Comparison of ENCODE assay signal across 8 cellular contexts in genomic region chr6:43143235-43144124, GRCh38. TPM values are rescaled to one million over a fixed set of nuclear protein-coding genes. Genes with fewer than 3 reads are reported as not detected.
DNase-seq lines count a peak whose midpoint lies in the region; ATAC-seq and TF ChIP-seq lines count a peak whose summit lies in the region.

No MANE protein-coding gene starts in this region.

- H3K9me2 ChIP-seq in Karpas-422 (replicated peaks; ENCODE audit: insufficient read depth, low read length), result no peaks in the 10 kb centered on the region

- H3F3A ChIP-seq in neural progenitor cell (ENCODE audit: low read depth), result peaks cover 9% of the 10 kb centered on the region

- peaks cover 4% of the 10 kb centered on the region for H3K27me3 Mint-ChIP-seq in neural progenitor cell (ENCODE audit: insufficient read depth, low read depth)
- no peaks in the 10 kb centered on the region for H3K27me3 Mint-ChIP-seq in stimulated activated naive CD8-positive, alpha-beta T cell treated with anti-CD3 and anti-CD28 coated beads, Interleukin-15, amount 100 ng/mL, for 72 hours

- H4K20me1 ChIP-seq in Karpas-422 (ENCODE audit: insufficient read depth, low read depth, low read length), result no peaks in the 10 kb centered on the region
- peaks cover 3% of the 10 kb centered on the region for H4K20me1 ChIP-seq in neural progenitor cell (ENCODE audit: low read depth)

- H3K27me3 ChIP-seq in Karpas-422 (ENCODE audit: low read length), result no peaks in the 10 kb centered on the region
- H3K27me3 ChIP-seq in neural progenitor cell, result no peaks in the 10 kb centered on the region

- H3K79me2 ChIP-seq in Karpas-422 (ENCODE audit: low read length) (no peaks in the 10 kb centered on the region), neural progenitor cell (ENCODE audit: low read depth) (no peaks in the 10 kb centered on the region)

- H3K9me3 ChIP-seq in Karpas-422 (ENCODE audit: low read length) (no peaks in the 10 kb centered on the region), neural progenitor cell (ENCODE audit: low read depth) (no peaks in the 10 kb centered on the region)

- no peaks in the 10 kb centered on the region for H3K9me3 Mint-ChIP-seq in neural progenitor cell
- H3K9me3 Mint-ChIP-seq in stimulated activated naive CD8-positive, alpha-beta T cell treated with anti-CD3 and anti-CD28 coated beads, Interleukin-15, amount 100 ng/mL, for 72 hours, result no peaks in the 10 kb centered on the region

- ATAC-seq in GM19035 (IDR thresholded peaks at IDR 0.05; ENCODE audit: unreplicated experiment), result peak; percentile 74
- peak; percentile 91 for ATAC-seq in stimulated activated naive CD8-positive, alpha-beta T cell treated with anti-CD3 and anti-CD28 coated beads, Interleukin-15, amount 100 ng/mL, for 72 hours

- no peaks in the 10 kb centered on the region for H3K36me3 ChIP-seq in Karpas-422 (ENCODE audit: insufficient read depth, low read length)
- H3K36me3 ChIP-seq in neural progenitor cell, result no peaks in the 10 kb centered on the region

- peak overlapping the region; percentile 41 for H3K4me3 Mint-ChIP-seq in neural progenitor cell
- peak overlapping the region; percentile 78 to 86 for H3K4me3 Mint-ChIP-seq in stimulated activated naive CD8-positive, alpha-beta T cell treated with anti-CD3 and anti-CD28 coated beads, Interleukin-15, amount 100 ng/mL, for 72 hours

- H3K27ac Mint-ChIP-seq in neural progenitor cell, result peak overlapping the region; percentile 60
- H3K27ac Mint-ChIP-seq in stimulated activated naive CD8-positive, alpha-beta T cell treated with anti-CD3 and anti-CD28 coated beads, Interleukin-15, amount 100 ng/mL, for 72 hours, result peak overlapping the region; percentile 97 to 98

- peaks cover 16% of the 10 kb centered on the region for H3K4me1 Mint-ChIP-seq in neural progenitor cell
- H3K4me1 Mint-ChIP-seq in stimulated activated naive CD8-positive, alpha-beta T cell treated with anti-CD3 and anti-CD28 coated beads, Interleukin-15, amount 100 ng/mL, for 72 hours, result peaks cover 36% of the 10 kb centered on the region

- H3K9ac ChIP-seq in Karpas-422 (ENCODE audit: low read length) (peak overlapping the region; percentile 16; the same call in 1 of the 2 replicates), neural progenitor cell (no peak overlapping the region)

- H3K36me3 Mint-ChIP-seq in neural progenitor cell, result peaks cover 11% of the 10 kb centered on the region

- H3K27ac ChIP-seq in Karpas-422 (ENCODE audit: low read length) (no peak overlapping the region), neural progenitor cell (no peak overlapping the region)

- no peak overlapping the region for H3K4me3 ChIP-seq in Karpas-422 (ENCODE audit: low read length)
- H3K4me3 ChIP-seq in fibroblast of villous mesenchyme (ENCODE audit: low read depth, low read length), result no peak overlapping the region
- no peak overlapping the region for H3K4me3 ChIP-seq in neural progenitor cell

- H3K4me1 ChIP-seq in Karpas-422 (ENCODE audit: low read length) (peaks cover 13% of the 10 kb centered on the region), neural progenitor cell (no peaks in the 10 kb centered on the region)

- TF ChIP-seq CTCF in fibroblast of villous mesenchyme (IDR thresholded peaks at IDR 0.05; ENCODE audit: insufficient read depth, low read depth, low read length) (peak; percentile 95), neural progenitor cell (IDR thresholded peaks at IDR 0.05) (peak; percentile 96)

- in situ Hi-C loops in ACHN (cut with HindIII; ENCODE audit: low pct_ligation_motif_present, low pct_unique_long_range_greater_than_20kb, low sequenced_read_pairs), result no loop called here

- peak; percentile 73 for DNase-seq in ACHN
- peak; percentile 92 for DNase-seq in Karpas-422
- peak; percentile 74 for DNase-seq in RPMI8226
- peak; percentile 59 for DNase-seq in activated effector memory CD4-positive, alpha-beta T cell treated with Interleukin-2 at 50 U/mL for 16 hours
- peak; percentile 91 for DNase-seq in fibroblast of villous mesenchyme (ENCODE audit: low read depth)
- DNase-seq in neural progenitor cell (ENCODE audit: low spot score), result peak; percentile 95
- peak; percentile 88 to 90 for DNase-seq in stimulated activated naive CD8-positive, alpha-beta T cell treated with anti-CD3 and anti-CD28 coated beads, Interleukin-15, amount 100 ng/mL, for 72 hours

- H2AFZ ChIP-seq in Karpas-422 (ENCODE audit: low read length), result peak overlapping the region; percentile 87; the same call in 1 of the 2 replicates
- H2AFZ ChIP-seq in neural progenitor cell (replicated peaks), result no peak overlapping the region

- H3K4me2 ChIP-seq in Karpas-422 (ENCODE audit: low read depth, low read length, poor library complexity, severe bottlenecking) (peak overlapping the region; percentile 45), neural progenitor cell (peak overlapping the region; percentile 45)

RNA-seq across cellular contexts. Expression of gene SRF, which starts 27.6 kb away (rescaled TPM):
- 27.4 and 42.5 TPM in 2 replicates for total RNA-seq in Karpas-422 (2014; rRNA removed; shearing (Covaris generic); ENCODE audit: low replicate concordance)
- total RNA-seq in fibroblast of villous mesenchyme, result 36.4 and 43.6 TPM in 2 replicates
- 15.0 and 35.6 TPM in 2 replicates for total RNA-seq in neural progenitor cell (ENCODE audit: low replicate concordance)

RNA-seq across cellular contexts. Expression of gene CUL9, which starts 38.5 kb away (rescaled TPM):
- total RNA-seq in Karpas-422 (2014; rRNA removed; shearing (Covaris generic); ENCODE audit: low replicate concordance), result 34.9 and 64.6 TPM in 2 replicates
- total RNA-seq in fibroblast of villous mesenchyme (23.3 and 27.7 TPM in 2 replicates), neural progenitor cell (ENCODE audit: low replicate concordance) (14.1 and 25.9 TPM in 2 replicates)
